Comparison of ENCODE assay signal across 1 cellular context in genomic region chr5:14664270-14665109, GRCh38.
TF ChIP-seq lines count a peak whose summit lies in the region.

Gene OTULIN (plus strand): TSS chr5:14664718. CDS start chr5:14664826, 108 bp downstream.

TF ChIP-seq in GM12878, 131 proteins besides CTCF, POLR2A, EP300 and RAD21 (continued from another document):
- peak; percentile 98 for TF ChIP-seq GATAD2B (conservative IDR thresholded peaks at IDR 0.05; ENCODE audit: low read depth)
- TF ChIP-seq ZBTB40 (IDR thresholded peaks at IDR 0.05; ENCODE audit: borderline replicate concordance), result peak; percentile 30; the same call in 1 of the 2 replicates
- peak; percentile 95; the same call in 1 of the 2 replicates for TF ChIP-seq CBX5 (IDR thresholded peaks at IDR 0.05; ENCODE audit: low read depth)
- peak; percentile 76 for TF ChIP-seq NRF1 (conservative IDR thresholded peaks at IDR 0.05; ENCODE audit: low read depth, low read length)
- TF ChIP-seq ETV6 (conservative IDR thresholded peaks at IDR 0.05 in 1 of 2, IDR thresholded peaks at IDR 0.05 in 1 of 2; ENCODE audit: borderline replicate concordance in 1 of 2, low read depth in 1 of 2), result no peak
- peak; percentile 80; the same call in 1 of the 2 replicates for TF ChIP-seq ESRRA (IDR thresholded peaks at IDR 0.05; ENCODE audit: low read length)
- TF ChIP-seq IRF4 (IDR thresholded peaks at IDR 0.05; ENCODE audit: low read depth, low read length), result no peak
- TF ChIP-seq YY1 (IDR thresholded peaks at IDR 0.05; ENCODE audit: low read depth, low read length), result peak; percentile 55; the same call in 1 of the 2 replicates
- 0 out of 4 replicates have a peak, but pooled peaks of 1 of the 2 experiments have one; percentile 1 for TF ChIP-seq SRF (IDR thresholded peaks at IDR 0.05; ENCODE audit: low read depth in 2 of 2, low read length in 2 of 2)
- TF ChIP-seq, protein P1, sequence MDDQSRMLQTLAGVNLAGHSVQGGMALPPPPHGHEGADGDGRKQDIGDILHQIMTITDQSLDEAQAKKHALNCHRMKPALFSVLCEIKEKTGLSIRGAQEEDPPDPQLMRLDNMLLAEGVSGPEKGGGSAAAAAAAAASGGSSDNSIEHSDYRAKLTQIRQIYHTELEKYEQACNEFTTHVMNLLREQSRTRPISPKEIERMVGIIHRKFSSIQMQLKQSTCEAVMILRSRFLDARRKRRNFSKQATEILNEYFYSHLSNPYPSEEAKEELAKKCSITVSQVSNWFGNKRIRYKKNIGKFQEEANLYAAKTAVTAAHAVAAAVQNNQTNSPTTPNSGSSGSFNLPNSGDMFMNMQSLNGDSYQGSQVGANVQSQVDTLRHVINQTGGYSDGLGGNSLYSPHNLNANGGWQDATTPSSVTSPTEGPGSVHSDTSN (IDR thresholded peaks at IDR 0.05; ENCODE audit: insufficient replicate concordance, low read depth, low read length), result peak; percentile 19
- TF ChIP-seq ZZZ3 (IDR thresholded peaks at IDR 0.05; ENCODE audit: control insufficient read depth, insufficient read length, low read depth), result no peak
- TF ChIP-seq CREB1 (IDR thresholded peaks at IDR 0.05; ENCODE audit: low read depth), result peak; percentile 88
- TF ChIP-seq TARDBP (IDR thresholded peaks at IDR 0.05; ENCODE audit: borderline replicate concordance), result no peak; the same call in 1 of the 2 replicates
- peak; percentile 56; the same call in 1 of the 2 replicates for TF ChIP-seq BACH1 (IDR thresholded peaks at IDR 0.05; ENCODE audit: borderline replicate concordance)
- peak; percentile 64; the same call in 1 of the 2 replicates for TF ChIP-seq RELB (IDR thresholded peaks at IDR 0.05; ENCODE audit: low read depth)
- TF ChIP-seq PRDM15 (CRISPR knock-in tag; IDR thresholded peaks at IDR 0.05), result no peak
- peak; percentile 51 for TF ChIP-seq CREM (IDR thresholded peaks at IDR 0.05; ENCODE audit: low read depth)
- 0 out of 2 replicates have a peak, but pooled peaks have one; percentile 43 for TF ChIP-seq E2F4 (IDR thresholded peaks at IDR 0.05; ENCODE audit: low read depth, low read length)
